Comparison of ENCODE assay signal across 8 cellular contexts in the genomic region with DNA sequence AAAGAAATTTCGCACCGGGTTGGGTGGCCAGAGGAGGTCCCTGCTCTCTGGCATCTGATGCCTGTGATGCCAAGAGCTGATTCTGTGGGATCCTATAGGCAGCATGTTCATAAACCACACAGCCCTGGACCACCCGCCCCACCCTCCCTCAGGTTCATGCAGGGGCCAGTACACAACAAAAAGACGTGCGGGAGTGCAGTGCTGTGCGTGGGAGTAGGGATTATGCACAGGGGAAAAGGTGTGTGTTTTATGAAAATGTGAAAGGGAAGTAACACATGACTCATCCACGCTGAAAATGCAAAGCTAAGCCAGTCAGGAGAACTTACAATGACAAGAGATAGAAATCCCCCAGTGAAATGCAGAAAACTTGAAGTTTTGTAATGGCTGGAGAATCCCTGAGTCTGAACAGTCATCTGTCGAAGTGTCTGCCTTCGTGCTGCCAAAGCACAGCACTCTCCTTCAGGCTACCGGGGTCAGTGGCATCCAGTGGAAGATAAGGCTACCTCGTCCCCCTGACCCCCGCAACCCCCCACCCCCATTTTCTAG.
A peak's percentile ranks its signal among the peaks of the same experiment; 100 is the strongest.
DNase-seq lines count a peak whose midpoint lies in the region; ATAC-seq lines count a peak whose summit lies in the region.

No MANE protein-coding gene starts in this region.

- DNase-seq in EH (ENCODE audit: low read depth), result peak; percentile 55
- peak; percentile 49 for DNase-seq in activated naive CD8-positive, alpha-beta T cell treated with anti-CD3 and anti-CD28 coated beads, Interleukin-2, amount 50 U/mL, for 24 hours
- peak; percentile 78 for DNase-seq in islet precursor cell
- peak; percentile 23 to 44 (median 27) for DNase-seq in stimulated activated CD4-positive, alpha-beta T cell treated with anti-CD3 and anti-CD28 coated beads, TNF-alpha, amount 100 ng/mL, for 24 hours (ENCODE audit: low read depth in 3 of 3)
- no peak for DNase-seq in cerebellar nuclear complex (lab: John Stamatoyannopoulos, UW)
- DNase-seq in SIG-M5 (lab: John Stamatoyannopoulos, UW), result no peak

- peak overlapping the region; percentile 84 for H3K27ac Mint-ChIP-seq in activated naive CD8-positive, alpha-beta T cell treated with anti-CD3 and anti-CD28 coated beads, Interleukin-2, amount 50 U/mL, for 24 hours

- ATAC-seq in GM21367 (IDR thresholded peaks at IDR 0.05; ENCODE audit: unreplicated experiment) (peak; percentile 64), HG03521 (IDR thresholded peaks at IDR 0.05; ENCODE audit: unreplicated experiment) (peak; percentile 55)
- ATAC-seq in activated naive CD8-positive, alpha-beta T cell treated with anti-CD3 and anti-CD28 coated beads, Interleukin-2, amount 50 U/mL, for 24 hours, result peak; percentile 80

- no peaks in the 10 kb centered on the region for H3K36me3 Mint-ChIP-seq in activated naive CD8-positive, alpha-beta T cell treated with anti-CD3 and anti-CD28 coated beads, Interleukin-2, amount 50 U/mL, for 24 hours (ENCODE audit: low read depth)

- H3K27me3 Mint-ChIP-seq in activated naive CD8-positive, alpha-beta T cell treated with anti-CD3 and anti-CD28 coated beads, Interleukin-2, amount 50 U/mL, for 24 hours, result peaks cover 52% of the 10 kb centered on the region

- peaks cover 32% of the 10 kb centered on the region for H3K4me1 Mint-ChIP-seq in activated naive CD8-positive, alpha-beta T cell treated with anti-CD3 and anti-CD28 coated beads, Interleukin-2, amount 50 U/mL, for 24 hours

- H3K9me3 Mint-ChIP-seq in activated naive CD8-positive, alpha-beta T cell treated with anti-CD3 and anti-CD28 coated beads, Interleukin-2, amount 50 U/mL, for 24 hours, result no peaks in the 10 kb centered on the region

- H3K4me3 Mint-ChIP-seq in activated naive CD8-positive, alpha-beta T cell treated with anti-CD3 and anti-CD28 coated beads, Interleukin-2, amount 50 U/mL, for 24 hours, result peak overlapping the region; percentile 71

Comparison
In these comparisons a context has a peak if more than half of its experiments do, and no peak if none do; other contexts are left out.
1. DNase-seq: peak in EH (single experiment), activated naive CD8-positive, alpha-beta T cell treated with anti-CD3 and anti-CD28 coated beads, Interleukin-2, amount 50 U/mL, for 24 hours (single experiment), islet precursor cell (single experiment) and stimulated activated CD4-positive, alpha-beta T cell treated with anti-CD3 and anti-CD28 coated beads, TNF-alpha, amount 100 ng/mL, for 24 hours (3 of 3); none in cerebellar nuclear complex (0 of 2) and SIG-M5 (single experiment).
2. Peak in every context shown above with its lines, with median percentiles within 50 percentile points of each other: ATAC-seq.